In genomic region chr16:17360810-17361209, GRCh38 we compare ENCODE assay signal across 11 cellular contexts.
DNase-seq lines count a peak whose midpoint lies in the region; ATAC-seq and TF ChIP-seq lines count a peak whose summit lies in the region.
"Had no signal": no experiment of that assay in that cellular context is flagged by ENCODE, and none has a peak within 500 bp of the region (broad histone marks: within the 10 kb centered on the region; RNA-seq: fewer than 3 reads in every experiment).

No MANE protein-coding gene starts in this region.

- DNase-seq in heart right ventricle (no peak), cardiac septum (ENCODE audit: low spot score) (no peak), SKM-1 (lab: John Stamatoyannopoulos, UW; ENCODE audit: unreplicated experiment) (peak; percentile 38), germinal center (ENCODE audit: low spot score) (peak; percentile 50), upper lobe of right lung (no peak), H7 (no peak), DMS 273 (lab: John Stamatoyannopoulos, UW; ENCODE audit: unreplicated experiment) (no peak), anterior cingulate cortex (lab: John Stamatoyannopoulos, UW) (no peak)
- DNase-seq: head of caudate nucleus, KG1 had no signal

- H3K9me3 ChIP-seq in heart right ventricle (no peaks in the 10 kb centered on the region), upper lobe of right lung (no peaks in the 10 kb centered on the region)

- H3K36me3 ChIP-seq in heart right ventricle (no peaks in the 10 kb centered on the region), upper lobe of right lung (no peaks in the 10 kb centered on the region), H7 (replicated peaks; ENCODE audit: control insufficient read depth, insufficient read depth, low read length) (no peaks in the 10 kb centered on the region)

- intact Hi-C loops in heart right ventricle (cut with DNase I) (no loop called here), cardiac septum (cut with DNase I) (no loop called here), upper lobe of right lung (cut with DNase I) (no loop called here)

- H3K4me3 ChIP-seq in heart right ventricle (no peak overlapping the region), upper lobe of right lung (no peak overlapping the region), H7 (ENCODE audit: insufficient read depth, low read depth, low read length) (no peak overlapping the region)

- ATAC-seq in heart right ventricle: peak in 5 of 8 donors; percentile 18 to 72 (median 52)
- ATAC-seq in upper lobe of right lung: peak; percentile 75

- TF ChIP-seq CTCF in heart right ventricle (IDR thresholded peaks at IDR 0.05) (no peak), upper lobe of right lung (IDR thresholded peaks at IDR 0.05) (no peak)

- H3K27me3 ChIP-seq in heart right ventricle (no peaks in the 10 kb centered on the region), upper lobe of right lung (no peaks in the 10 kb centered on the region), H7 (ENCODE audit: control insufficient read depth, insufficient read depth, low read length) (no peaks in the 10 kb centered on the region)

- 84 to 96% methylated on average over 6 of the region's 6 CpGs for WGBS in heart right ventricle, 2 donors

- peak overlapping the region in 1 of 10 donors; percentile 23 for H3K27ac ChIP-seq in heart right ventricle
- H3K27ac ChIP-seq in upper lobe of right lung: peak overlapping the region; percentile 21
- H3K27ac ChIP-seq: epithelial cell of prostate had no signal

- peaks cover 0 to 72% (median 8%) of the 10 kb centered on the region in 9 donors for H3K4me1 ChIP-seq in heart right ventricle
- H3K4me1 ChIP-seq in upper lobe of right lung: peaks cover 57% of the 10 kb centered on the region

Comparison
In these comparisons a context has a peak if more than half of its experiments do, and no peak if none do; other contexts are left out.
1. DNase-seq: peak in SKM-1 (single experiment) and germinal center (single experiment); none in heart right ventricle (0 of 2), cardiac septum (single experiment), upper lobe of right lung (single experiment), H7 (single experiment), DMS 273 (single experiment) and anterior cingulate cortex (0 of 58).